ENCODE assay signal across 9 cellular contexts in the genomic region with DNA sequence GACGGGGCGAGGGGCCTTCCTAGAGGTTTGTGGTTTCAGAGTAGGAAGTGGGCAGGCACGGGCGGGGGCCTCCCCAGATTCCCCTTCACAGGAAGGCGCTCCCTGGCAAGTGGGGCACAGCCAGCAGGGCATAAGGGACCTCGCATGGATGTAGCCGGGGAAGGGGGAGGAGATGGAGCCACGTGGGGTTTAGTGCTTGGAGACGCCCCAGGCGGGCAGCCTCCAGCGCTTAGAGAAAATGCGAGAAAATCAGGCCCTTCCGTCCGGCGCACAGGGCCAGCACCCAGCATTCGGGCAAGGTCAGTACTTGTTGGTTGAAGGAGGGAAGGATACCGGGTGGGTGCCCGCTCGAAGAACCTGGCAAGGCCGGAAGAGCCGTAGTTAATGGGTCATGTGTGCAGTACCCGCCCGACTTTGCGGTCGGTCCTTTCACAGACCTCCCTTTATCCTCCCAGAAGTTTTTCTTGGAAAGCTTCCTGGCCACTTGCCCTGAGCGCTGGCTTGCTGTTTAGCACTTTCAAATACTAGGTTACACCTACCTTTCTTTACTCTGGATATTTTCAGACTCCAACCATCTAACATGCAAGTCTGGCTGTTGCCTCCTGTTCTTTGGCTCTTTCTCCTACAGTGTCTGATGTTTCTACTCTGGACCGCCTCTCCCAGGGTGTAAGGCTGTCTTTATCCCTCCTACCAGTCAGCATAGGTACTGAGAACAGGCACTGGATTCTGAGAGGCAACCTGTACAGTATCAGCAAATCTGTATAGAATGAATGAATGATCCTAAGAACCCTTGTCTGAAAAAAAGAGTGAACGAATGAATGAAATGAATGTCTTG.
DNase-seq lines count a peak whose midpoint lies in the region; ATAC-seq, FAIRE-seq and TF ChIP-seq lines count a peak whose summit lies in the region.
"Had no signal": no experiment of that assay in that cellular context is flagged by ENCODE, and none has a peak within 500 bp of the region (broad histone marks: within the 10 kb centered on the region; RNA-seq: fewer than 3 reads in every experiment).

No MANE protein-coding gene starts in this region.

- H3K27me3 ChIP-seq in tibial nerve: peaks cover 0 to 61% of the 10 kb centered on the region in 2 donors

- no peak overlapping the region for H3K4me3 Mint-ChIP-seq in activated CD8-positive, alpha-beta memory T cell treated with anti-CD3 and anti-CD28 coated beads, Interleukin-2, amount 10 ng/mL, durations not matched to agents 7 days and 5 days
- H3K4me3 Mint-ChIP-seq: activated B cell treated with CpG ODN at 0.5 μM for 24 hours had no signal

- CTCF ChIA-PET in activated CD8-positive, alpha-beta memory T cell treated with anti-CD3 and anti-CD28 coated beads, Interleukin-2, amount 10 ng/mL, durations not matched to agents 7 days and 5 days (lab: Charles Lee): interaction anchor here (1.0 to 1.9 kb wide), 4 partner anchors 15 to 598 kb away, joined by 3 to 11 read pairs (median 4); no protein-coding TSS in a partner anchor

- no peaks in the 10 kb centered on the region for H3K9me3 ChIP-seq in tibial nerve

- TF ChIP-seq EP300 in tibial nerve (IDR thresholded peaks at IDR 0.05): no peak

- peaks cover 9% of the 10 kb centered on the region for H3K4me1 Mint-ChIP-seq in activated CD8-positive, alpha-beta memory T cell treated with anti-CD3 and anti-CD28 coated beads, Interleukin-2, amount 10 ng/mL, durations not matched to agents 7 days and 5 days

- no peaks in the 10 kb centered on the region for H3K9me3 Mint-ChIP-seq in activated CD8-positive, alpha-beta memory T cell treated with anti-CD3 and anti-CD28 coated beads, Interleukin-2, amount 10 ng/mL, durations not matched to agents 7 days and 5 days (ENCODE audit: low read depth)
- H3K9me3 Mint-ChIP-seq: activated B cell treated with CpG ODN at 0.5 μM for 24 hours had no signal

- H3K36me3 Mint-ChIP-seq in activated CD8-positive, alpha-beta memory T cell treated with anti-CD3 and anti-CD28 coated beads, Interleukin-2, amount 10 ng/mL, durations not matched to agents 7 days and 5 days: no peaks in the 10 kb centered on the region

- peak overlapping the region in 2 of 4 donors; percentile 23 to 68 for H3K27ac ChIP-seq in tibial nerve

- H3K4me3 ChIP-seq in tibial nerve: peak overlapping the region; percentile 8 to 49 (median 25)

- no peak for ATAC-seq in activated CD8-positive, alpha-beta memory T cell treated with anti-CD3 and anti-CD28 coated beads, Interleukin-2, amount 10 ng/mL, durations not matched to agents 7 days and 5 days
- no peak for ATAC-seq in HG02840 (IDR thresholded peaks at IDR 0.05; ENCODE audit: low FRiP score, unreplicated experiment)
- no peak for ATAC-seq in HG02642 (IDR thresholded peaks at IDR 0.05; ENCODE audit: poor library complexity, unreplicated experiment)

- TF ChIP-seq CTCF in tibial nerve (IDR thresholded peaks at IDR 0.05): no peak

- 9 to 21% methylated on average over 16 to 28 of the region's 28 CpGs for WGBS in tibial nerve, 2 donors

- peaks cover 75% of the 10 kb centered on the region for H3K27me3 Mint-ChIP-seq in activated CD8-positive, alpha-beta memory T cell treated with anti-CD3 and anti-CD28 coated beads, Interleukin-2, amount 10 ng/mL, durations not matched to agents 7 days and 5 days

- H3K27ac Mint-ChIP-seq in activated CD8-positive, alpha-beta memory T cell treated with anti-CD3 and anti-CD28 coated beads, Interleukin-2, amount 10 ng/mL, durations not matched to agents 7 days and 5 days: no peak overlapping the region
- H3K27ac Mint-ChIP-seq: activated B cell treated with CpG ODN at 0.5 μM for 24 hours had no signal

- no peaks in the 10 kb centered on the region for H3K36me3 ChIP-seq in tibial nerve

- peaks cover 0 to 21% (median 5%) of the 10 kb centered on the region in 4 donors for H3K4me1 ChIP-seq in tibial nerve

- DNase-seq in activated CD8-positive, alpha-beta memory T cell treated with anti-CD3 and anti-CD28 coated beads for 24 hours: peak; percentile 63
- DNase-seq in activated CD8-positive, alpha-beta memory T cell treated with anti-CD3 and anti-CD28 coated beads, Interleukin-2, amount 10 ng/mL, durations not matched to agents 7 days and 5 days: no peak
- DNase-seq in astrocyte of the hippocampus (ENCODE audit: low read depth, low spot score) (peak; percentile 92), left kidney (ENCODE audit: low read depth, low spot score) (peak; percentile 56), tibial nerve (ENCODE audit: low spot score in 2 of 2) (peak; percentile 11 to 22), HTR-8/SVneo (ENCODE audit: insufficient read length, low spot score) (no peak)
- DNase-seq: activated B cell treated with CpG ODN at 0.5 μM for 24 hours had no signal

- no peak for TF ChIP-seq POLR2A in tibial nerve (IDR thresholded peaks at IDR 0.05)

- no peak for FAIRE-seq in HTR-8/SVneo (lab: Jason Lieb, UNC)

Comparison
In these comparisons a context has a peak if more than half of its experiments do, and no peak if none do; other contexts are left out.
1. DNase-seq: peak in activated CD8-positive, alpha-beta memory T cell treated with anti-CD3 and anti-CD28 coated beads for 24 hours (single experiment), astrocyte of the hippocampus (single experiment), left kidney (single experiment) and tibial nerve (2 of 2); none in activated CD8-positive, alpha-beta memory T cell treated with anti-CD3 and anti-CD28 coated beads, Interleukin-2, amount 10 ng/mL, durations not matched to agents 7 days and 5 days (single experiment) and HTR-8/SVneo (single experiment).